ENCODE assay signal across 9 cellular contexts in the genomic region with DNA sequence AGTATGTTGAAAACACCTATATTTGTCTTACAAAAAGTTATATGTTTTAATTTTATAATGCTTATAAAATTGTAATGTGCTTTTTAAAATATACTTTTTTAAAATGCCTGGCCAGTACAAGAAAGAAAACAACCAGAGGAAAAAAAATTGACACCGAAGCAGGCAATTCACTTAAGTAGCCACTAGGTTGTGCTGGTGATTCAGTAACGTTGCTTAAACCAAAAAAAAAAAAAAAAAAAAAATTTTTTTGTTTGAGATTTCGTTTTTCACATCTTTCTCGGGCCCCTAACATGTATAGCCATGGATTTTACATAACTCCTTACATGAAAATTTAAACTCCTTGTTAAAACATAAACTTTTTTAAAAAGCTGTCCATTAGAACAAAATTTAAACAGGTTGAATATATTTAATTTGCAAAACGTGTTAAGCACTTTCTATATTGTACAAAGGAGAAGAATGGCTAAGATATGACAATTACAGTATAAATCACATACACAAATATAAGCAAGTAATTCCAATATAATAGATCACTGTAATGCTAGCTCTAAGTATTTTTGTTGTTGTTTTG. TPM values are rescaled to one million over a fixed set of nuclear protein-coding genes. Genes with fewer than 3 reads are reported as not detected.
DNase-seq lines count a peak whose midpoint lies in the region; ATAC-seq and TF ChIP-seq lines count a peak whose summit lies in the region.
"Had no signal": no experiment of that assay in that cellular context is flagged by ENCODE, and none has a peak within 500 bp of the region (broad histone marks: within the 10 kb centered on the region; RNA-seq: fewer than 3 reads in every experiment).

No MANE protein-coding gene starts in this region.

- TF ChIP-seq CTCF in neural progenitor cell (IDR thresholded peaks at IDR 0.05) = peak; percentile 69

- no peak overlapping the region for H3K9ac ChIP-seq in neural progenitor cell

- no peaks in the 10 kb centered on the region for H3K79me2 ChIP-seq in neural progenitor cell (ENCODE audit: low read depth)

- H3F3A ChIP-seq in neural progenitor cell (ENCODE audit: low read depth) = no peaks in the 10 kb centered on the region

- no peak overlapping the region for H3K4me2 ChIP-seq in neural progenitor cell

- H3K27ac ChIP-seq in neural progenitor cell = no peak overlapping the region
- H3K27ac ChIP-seq: epithelial cell of prostate had no signal

- no peaks in the 10 kb centered on the region for H3K36me3 ChIP-seq in neural progenitor cell

- no peaks in the 10 kb centered on the region for H3K27me3 ChIP-seq in neural progenitor cell

- peak; percentile 55 for DNase-seq in AG20443 (ENCODE audit: low spot score)
- DNase-seq in NCI-H82 (lab: John Stamatoyannopoulos, UW) = peak; percentile 67
- peak; percentile 55 to 69 for DNase-seq in dermis microvascular lymphatic vessel endothelial cell (ENCODE audit: low read depth in 2 of 2)
- DNase-seq in neural progenitor cell (ENCODE audit: low spot score) = peak; percentile 72
- no peak for DNase-seq in activated CD8-positive, alpha-beta memory T cell treated with anti-CD3 and anti-CD28 coated beads, Interleukin-2, amount 50 U/mL, for 4 hours
- no peak for DNase-seq in HuH-7.5 (ENCODE audit: low spot score)
- DNase-seq in activated T-cell treated with anti-CD3 and anti-CD28 coated beads for 4 hours = no peak

- no peaks in the 10 kb centered on the region for H3K36me3 Mint-ChIP-seq in neural progenitor cell

- H3K27me3 Mint-ChIP-seq in neural progenitor cell (ENCODE audit: insufficient read depth, low read depth) = peaks cover 4% of the 10 kb centered on the region

- no peak overlapping the region for H3K4me3 Mint-ChIP-seq in neural progenitor cell

- peak; percentile 74 for ATAC-seq in GM21515 (IDR thresholded peaks at IDR 0.05; ENCODE audit: unreplicated experiment)

- H3K4me3 ChIP-seq in neural progenitor cell = no peak overlapping the region

- H4K20me1 ChIP-seq in neural progenitor cell (ENCODE audit: low read depth) = no peaks in the 10 kb centered on the region

- H3K9me3 Mint-ChIP-seq in neural progenitor cell = no peaks in the 10 kb centered on the region

- H3K4me1 Mint-ChIP-seq in neural progenitor cell = no peaks in the 10 kb centered on the region

- no peak overlapping the region for H3K27ac Mint-ChIP-seq in neural progenitor cell

- no peaks in the 10 kb centered on the region for H3K9me3 ChIP-seq in neural progenitor cell (ENCODE audit: low read depth)

- no peak overlapping the region for H2AFZ ChIP-seq in neural progenitor cell (replicated peaks)

- peaks cover 4% of the 10 kb centered on the region for H3K4me1 ChIP-seq in neural progenitor cell

RNA-seq across cellular contexts. Expression of a gene that starts 9.2 kb away (rescaled TPM):
- total RNA-seq in dermis microvascular lymphatic vessel endothelial cell (not detected in 2 replicates), neural progenitor cell (ENCODE audit: low replicate concordance) (not detected in 2 replicates)

RNA-seq across cellular contexts. Expression of a gene that starts 16.6 kb away (rescaled TPM):
- total RNA-seq in dermis microvascular lymphatic vessel endothelial cell (not detected in 2 replicates), neural progenitor cell (ENCODE audit: low replicate concordance) (not detected in 2 replicates)

RNA-seq across cellular contexts. Expression of a gene that starts 30.1 kb away (rescaled TPM):
- total RNA-seq in dermis microvascular lymphatic vessel endothelial cell (not detected in 2 replicates), neural progenitor cell (ENCODE audit: low replicate concordance) (not detected in 2 replicates)

RNA-seq across cellular contexts. Expression of a gene that starts 31.1 kb away (rescaled TPM):
- total RNA-seq in dermis microvascular lymphatic vessel endothelial cell (not detected in 2 replicates), neural progenitor cell (ENCODE audit: low replicate concordance) (not detected in 2 replicates)

Comparison
In these comparisons a context has a peak if more than half of its experiments do, and no peak if none do; other contexts are left out.
1. DNase-seq: peak in AG20443 (single experiment), NCI-H82 (single experiment), dermis microvascular lymphatic vessel endothelial cell (2 of 2) and neural progenitor cell (single experiment); none in activated CD8-positive, alpha-beta memory T cell treated with anti-CD3 and anti-CD28 coated beads, Interleukin-2, amount 50 U/mL, for 4 hours (single experiment), HuH-7.5 (single experiment) and activated T-cell treated with anti-CD3 and anti-CD28 coated beads for 4 hours (single experiment).